Comparison of ENCODE assay signal across 11 cellular contexts in genomic region chr19:23991170-23991569, GRCh38.
DNase-seq lines count a peak whose midpoint lies in the region; ATAC-seq, FAIRE-seq and TF ChIP-seq lines count a peak whose summit lies in the region.
"Had no signal": no experiment of that assay in that cellular context is flagged by ENCODE, and none has a peak within 500 bp of the region (broad histone marks: within the 10 kb centered on the region; RNA-seq: fewer than 3 reads in every experiment).

No MANE protein-coding gene starts in this region.

- no peak overlapping the region for H3K27ac ChIP-seq in keratinocyte (ENCODE audit: control insufficient read depth, insufficient read depth, low read length)

- dilution Hi-C loops in keratinocyte (cut with MboI; ENCODE audit: extremely low pct_ligation_motif_present, low sequenced_read_pairs) = no loop called here

- peaks cover 7% of the 10 kb centered on the region for H3K27me3 Mint-ChIP-seq in WTC11 (ENCODE audit: low read depth)

- H3K4me2 ChIP-seq in keratinocyte (ENCODE audit: control insufficient read depth, extremely low read depth, insufficient read depth, low read depth, low read length) = no peak overlapping the region

- H3K79me2 ChIP-seq in keratinocyte (ENCODE audit: control insufficient read depth, insufficient read depth, low read length) = no peaks in the 10 kb centered on the region

- no peaks in the 10 kb centered on the region for H3K4me1 ChIP-seq in keratinocyte (ENCODE audit: control insufficient read depth, extremely low read depth, insufficient read depth, low read length)
- H3K4me1 ChIP-seq: Caco-2 had no signal

- H3K9me1 ChIP-seq in keratinocyte (ENCODE audit: control insufficient read depth, extremely low read depth, insufficient read depth, low read length) = no peaks in the 10 kb centered on the region

- DNase-seq in DMS53 (lab: John Stamatoyannopoulos, UW) (peak; percentile 98), M059J (ENCODE audit: low read depth) (peak; percentile 72), RPMI8226 (peak; percentile 91), keratinocyte (ENCODE audit: low read depth, low spot score) (peak; percentile 9), GF-D8 (lab: John Stamatoyannopoulos, UW) (no peak), WTC11 (ENCODE audit: low spot score) (no peak), D721Med (ENCODE audit: insufficient read length, low spot score) (no peak)
- DNase-seq: activated naive CD4-positive, alpha-beta T cell treated with Interleukin-2 at 50 U/mL for 16 hours; Caco-2; stimulated activated naive CD4-positive, alpha-beta T cell had no signal

- no peak overlapping the region for H3K27ac Mint-ChIP-seq in WTC11

- POLR2A ChIA-PET in WTC11 (lab: Charles Lee) = no interaction called here

- ATAC-seq in HG03025 (IDR thresholded peaks at IDR 0.05; ENCODE audit: low FRiP score, unreplicated experiment) (no peak), WTC11 (no peak)

- peaks cover 89% of the 10 kb centered on the region for H3K9me3 Mint-ChIP-seq in WTC11

- CTCF ChIA-PET in WTC11 (lab: Charles Lee) = no interaction called here

- peaks cover 40% of the 10 kb centered on the region for H3K36me3 Mint-ChIP-seq in WTC11

- peaks cover 5% of the 10 kb centered on the region for H3K9me3 ChIP-seq in keratinocyte (ENCODE audit: control insufficient read depth, low read depth, low read length)
- H3K9me3 ChIP-seq: Caco-2 had no signal

- TF ChIP-seq CTCF in keratinocyte (optimal IDR thresholded peaks at IDR 0.05 in 1 of 3, IDR thresholded peaks at IDR 0.05 in 1 of 3, conservative IDR thresholded peaks at IDR 0.05 in 1 of 3; ENCODE audit: extremely low read depth in 1 of 3, insufficient read depth in 2 of 3, low read length in 3 of 3) (no peak), WTC11 (IDR thresholded peaks at IDR 0.05) (no peak), D721Med (IDR thresholded peaks at IDR 0.05; ENCODE audit: insufficient read depth, missing control alignments) (no peak)

- no peak overlapping the region for H3K4me3 ChIP-seq in keratinocyte (ENCODE audit: control insufficient read depth in 2 of 3, extremely low read depth in 1 of 3, insufficient read depth in 2 of 3, low read depth in 1 of 3, low read length in 3 of 3)

- no peak overlapping the region for H3K4me3 Mint-ChIP-seq in WTC11

- no peak overlapping the region for H2AFZ ChIP-seq in keratinocyte (ENCODE audit: control insufficient read depth, low read length)

- no peaks in the 10 kb centered on the region for H3K4me1 Mint-ChIP-seq in WTC11

- peak; percentile 20 for FAIRE-seq in keratinocyte (lab: Jason Lieb, UNC)
- no peak for FAIRE-seq in D721Med (lab: Jason Lieb, UNC)

- H3K9ac ChIP-seq in keratinocyte (ENCODE audit: control insufficient read depth, extremely low read depth, insufficient read depth, low read length) = no peak overlapping the region

- H4K20me1 ChIP-seq in keratinocyte (ENCODE audit: control insufficient read depth, extremely low read depth, insufficient read depth, low read length) = no peaks in the 10 kb centered on the region

- no peaks in the 10 kb centered on the region for H3K36me3 ChIP-seq in keratinocyte (ENCODE audit: control insufficient read depth in 2 of 2, extremely low read depth in 1 of 2, insufficient read depth in 2 of 2, low read length in 2 of 2)

- H3K27me3 ChIP-seq in keratinocyte (ENCODE audit: control insufficient read depth, extremely low read depth, insufficient read depth, low read length) = no peaks in the 10 kb centered on the region

TF ChIP-seq in WTC11, 78 proteins besides CTCF, POLR2A, EP300 and RAD21:
- TF ChIP-seq CREB1 (CRISPR knock-in tag; IDR thresholded peaks at IDR 0.05) (no peak), HMGXB4 (CRISPR knock-in tag; IDR thresholded peaks at IDR 0.05) (no peak), ELF4 (CRISPR knock-in tag; IDR thresholded peaks at IDR 0.05; ENCODE audit: low read depth) (no peak), NR2C2 (CRISPR knock-in tag; IDR thresholded peaks at IDR 0.05) (no peak), GTF2I (CRISPR knock-in tag; conservative IDR thresholded peaks at IDR 0.05) (no peak), ZNF423 (CRISPR knock-in tag; IDR thresholded peaks at IDR 0.05) (no peak), SMAD4 (CRISPR knock-in tag; IDR thresholded peaks at IDR 0.05) (no peak), ESRRA (CRISPR knock-in tag; IDR thresholded peaks at IDR 0.05; ENCODE audit: borderline replicate concordance) (no peak), ZNF512 (CRISPR knock-in tag; IDR thresholded peaks at IDR 0.05; ENCODE audit: borderline replicate concordance) (no peak), ZNF219 (CRISPR knock-in tag; IDR thresholded peaks at IDR 0.05; ENCODE audit: borderline replicate concordance) (no peak), MYBL2 (CRISPR knock-in tag; IDR thresholded peaks at IDR 0.05) (no peak), FOXP1 (CRISPR knock-in tag; IDR thresholded peaks at IDR 0.05; ENCODE audit: borderline replicate concordance) (no peak), EMX1 (CRISPR knock-in tag; IDR thresholded peaks at IDR 0.05) (no peak), IRF1 (CRISPR knock-in tag; IDR thresholded peaks at IDR 0.05) (no peak)
- TF ChIP-seq, protein P1, sequence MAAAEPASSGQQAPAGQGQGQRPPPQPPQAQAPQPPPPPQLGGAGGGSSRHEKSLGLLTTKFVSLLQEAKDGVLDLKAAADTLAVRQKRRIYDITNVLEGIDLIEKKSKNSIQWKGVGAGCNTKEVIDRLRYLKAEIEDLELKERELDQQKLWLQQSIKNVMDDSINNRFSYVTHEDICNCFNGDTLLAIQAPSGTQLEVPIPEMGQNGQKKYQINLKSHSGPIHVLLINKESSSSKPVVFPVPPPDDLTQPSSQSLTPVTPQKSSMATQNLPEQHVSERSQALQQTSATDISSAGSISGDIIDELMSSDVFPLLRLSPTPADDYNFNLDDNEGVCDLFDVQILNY (CRISPR knock-in tag; IDR thresholded peaks at IDR 0.05) = no peak
- TF ChIP-seq, protein P2, sequence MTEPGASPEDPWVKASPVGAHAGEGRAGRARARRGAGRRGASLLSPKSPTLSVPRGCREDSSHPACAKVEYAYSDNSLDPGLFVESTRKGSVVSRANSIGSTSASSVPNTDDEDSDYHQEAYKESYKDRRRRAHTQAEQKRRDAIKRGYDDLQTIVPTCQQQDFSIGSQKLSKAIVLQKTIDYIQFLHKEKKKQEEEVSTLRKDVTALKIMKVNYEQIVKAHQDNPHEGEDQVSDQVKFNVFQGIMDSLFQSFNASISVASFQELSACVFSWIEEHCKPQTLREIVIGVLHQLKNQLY (CRISPR knock-in tag; IDR thresholded peaks at IDR 0.05) = no peak
- TF ChIP-seq, protein P3, sequence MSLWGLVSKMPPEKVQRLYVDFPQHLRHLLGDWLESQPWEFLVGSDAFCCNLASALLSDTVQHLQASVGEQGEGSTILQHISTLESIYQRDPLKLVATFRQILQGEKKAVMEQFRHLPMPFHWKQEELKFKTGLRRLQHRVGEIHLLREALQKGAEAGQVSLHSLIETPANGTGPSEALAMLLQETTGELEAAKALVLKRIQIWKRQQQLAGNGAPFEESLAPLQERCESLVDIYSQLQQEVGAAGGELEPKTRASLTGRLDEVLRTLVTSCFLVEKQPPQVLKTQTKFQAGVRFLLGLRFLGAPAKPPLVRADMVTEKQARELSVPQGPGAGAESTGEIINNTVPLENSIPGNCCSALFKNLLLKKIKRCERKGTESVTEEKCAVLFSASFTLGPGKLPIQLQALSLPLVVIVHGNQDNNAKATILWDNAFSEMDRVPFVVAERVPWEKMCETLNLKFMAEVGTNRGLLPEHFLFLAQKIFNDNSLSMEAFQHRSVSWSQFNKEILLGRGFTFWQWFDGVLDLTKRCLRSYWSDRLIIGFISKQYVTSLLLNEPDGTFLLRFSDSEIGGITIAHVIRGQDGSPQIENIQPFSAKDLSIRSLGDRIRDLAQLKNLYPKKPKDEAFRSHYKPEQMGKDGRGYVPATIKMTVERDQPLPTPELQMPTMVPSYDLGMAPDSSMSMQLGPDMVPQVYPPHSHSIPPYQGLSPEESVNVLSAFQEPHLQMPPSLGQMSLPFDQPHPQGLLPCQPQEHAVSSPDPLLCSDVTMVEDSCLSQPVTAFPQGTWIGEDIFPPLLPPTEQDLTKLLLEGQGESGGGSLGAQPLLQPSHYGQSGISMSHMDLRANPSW (CRISPR knock-in tag; conservative IDR thresholded peaks at IDR 0.05; ENCODE audit: low read depth) = no peak

Comparison
In these comparisons a context has a peak if more than half of its experiments do, and no peak if none do; other contexts are left out.
1. DNase-seq: peak in DMS53 (single experiment), M059J (single experiment), RPMI8226 (single experiment) and keratinocyte (single experiment); none in GF-D8 (single experiment), WTC11 (single experiment) and D721Med (single experiment).